Comparison of ENCODE assay signal across 15 cellular contexts in the genomic region with DNA sequence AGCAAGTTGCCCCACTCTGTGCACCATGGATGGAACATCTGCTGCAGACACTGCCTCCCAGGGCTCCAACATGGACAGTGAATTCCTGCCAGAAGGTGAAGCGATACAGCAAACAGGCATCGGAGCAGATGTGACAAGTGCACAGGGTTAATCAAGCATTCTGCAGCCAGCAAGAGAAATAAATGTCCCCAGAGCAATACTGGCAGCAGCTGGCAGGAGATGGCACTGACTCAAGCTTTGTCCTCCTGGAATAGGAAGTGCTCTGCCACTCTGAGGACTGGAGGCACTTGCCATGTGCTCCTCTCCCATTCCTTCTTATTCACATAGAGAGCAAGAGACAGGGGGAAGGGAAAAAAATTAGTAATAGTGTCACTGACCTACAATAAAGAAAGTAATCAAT.
"Had no signal": no experiment of that assay in that cellular context is flagged by ENCODE, and none has a peak within 500 bp of the region (broad histone marks: within the 10 kb centered on the region; RNA-seq: fewer than 3 reads in every experiment).

No MANE protein-coding gene starts in this region.

- H3K36me3 ChIP-seq: esophagus muscularis mucosa, left lung, tibial artery had no signal

- H2AFZ ChIP-seq: hepatocyte had no signal

- H3K4me3 ChIP-seq: esophagus muscularis mucosa, hepatocyte, left lung, tibial artery had no signal

- H3K27ac ChIP-seq: esophagus muscularis mucosa, hepatocyte, left lung, tibial artery had no signal

- H3K9me3 ChIP-seq: left lung, tibial artery had no signal

- ATAC-seq: activated CD4-positive, CD25-positive, alpha-beta regulatory T cell treated with anti-CD3 and anti-CD28 coated beads, Interleukin-2, amount 50 U/mL, for 24 hours; activated naive CD8-positive, alpha-beta T cell treated with anti-CD3 and anti-CD28 coated beads, Interleukin-2, amount 50 U/mL, for 24 hours; left lung; natural killer cell; stimulated activated naive B cell treated with anti-CD40 and anti-IgM and Interleukin-4, amounts not matched to agents 10 μg/mL and 1 μg/mL and 100 μg/mL, for 72 hours had no signal

- H3K4me2 ChIP-seq: hepatocyte had no signal

- H3K27me3 ChIP-seq: esophagus muscularis mucosa, left lung, tibial artery had no signal

- H3K4me1 ChIP-seq: esophagus muscularis mucosa, left lung, tibial artery had no signal

- DNase-seq: activated CD4-positive, alpha-beta T cell treated with anti-CD3 and anti-CD28 coated beads, Interleukin-2, amount 50 U/mL, for 1 hour; activated CD8-positive, alpha-beta memory T cell treated with anti-CD3 and anti-CD28 coated beads for 24 hours; activated naive CD4-positive, alpha-beta T cell; activated naive CD8-positive, alpha-beta T cell treated with anti-CD3 and anti-CD28 coated beads, Interleukin-2, amount 50 U/mL, for 24 hours; caudate nucleus; left lung; mesenchymal stem cell; natural killer cell; stimulated activated CD4-positive, alpha-beta T cell treated with anti-CD3 and anti-CD28 coated beads, Interleukin-2, amount 100 ng/mL, for 48 hours; stimulated activated naive B cell treated with anti-CD40 and anti-IgM and Interleukin-4, amounts not matched to agents 10 μg/mL and 1 μg/mL and 100 μg/mL, for 72 hours; T-helper 9 cell; tibial artery had no signal
